In the genomic region with DNA sequence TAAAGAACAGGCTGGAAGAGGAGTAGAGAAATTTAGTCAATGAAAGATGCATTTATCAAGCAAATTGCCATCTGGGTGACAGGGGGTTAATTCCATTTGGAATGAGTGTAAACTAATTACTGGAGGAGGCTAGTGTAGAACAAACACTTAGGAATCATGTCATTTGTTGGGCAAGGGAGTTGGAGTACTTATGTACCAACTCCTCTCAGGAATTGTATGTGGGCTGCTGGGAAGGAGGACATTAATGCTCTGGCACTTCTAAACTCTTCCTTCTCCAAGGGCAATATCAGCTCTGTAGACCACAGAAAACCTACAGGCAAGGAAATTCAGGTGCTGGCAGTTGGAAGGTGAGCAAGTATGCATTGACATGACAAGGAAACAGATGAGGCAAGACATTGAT, we compare ENCODE assay signal across 21 cellular contexts.
"Had no signal": no experiment of that assay in that cellular context is flagged by ENCODE, and none has a peak within 500 bp of the region (broad histone marks: within the 10 kb centered on the region; RNA-seq: fewer than 3 reads in every experiment).

No MANE protein-coding gene starts in this region.

- H3K4me3 Mint-ChIP-seq: activated CD8-positive, alpha-beta T cell treated with anti-CD3 and anti-CD28 coated beads for 36 hours; activated naive CD4-positive, alpha-beta T cell treated with anti-CD3 and anti-CD28 coated beads, Interleukin-2, amount 10 ng/mL, durations not matched to agents 7 days and 5 days; activated naive CD8-positive, alpha-beta T cell treated with anti-CD3 and anti-CD28 coated beads for 36 hours; activated T-cell treated with anti-CD3 and anti-CD28 coated beads, Interleukin-2, amount 50 U/mL, for 72 hours; T-cell had no signal

- H3K36me3 Mint-ChIP-seq: activated naive CD4-positive, alpha-beta T cell treated with anti-CD3 and anti-CD28 coated beads, Interleukin-2, amount 10 ng/mL, durations not matched to agents 7 days and 5 days; activated naive CD8-positive, alpha-beta T cell treated with anti-CD3 and anti-CD28 coated beads for 36 hours; T-cell had no signal

- H3K27me3 Mint-ChIP-seq: activated naive CD4-positive, alpha-beta T cell treated with anti-CD3 and anti-CD28 coated beads, Interleukin-2, amount 10 ng/mL, durations not matched to agents 7 days and 5 days; activated naive CD8-positive, alpha-beta T cell treated with anti-CD3 and anti-CD28 coated beads for 36 hours; T-cell had no signal

- ATAC-seq: activated CD8-positive, alpha-beta T cell treated with anti-CD3 and anti-CD28 coated beads for 36 hours; activated T-cell treated with anti-CD3 and anti-CD28 coated beads, Interleukin-2, amount 50 U/mL, for 72 hours; T-cell had no signal

- DNase-seq: activated CD4-positive, alpha-beta T cell treated with anti-CD3 and anti-CD28 coated beads, Interleukin-2, amount 50 U/mL, for 1 hour; activated CD4-positive, CD25-positive, alpha-beta regulatory T cell; activated CD8-positive, alpha-beta memory T cell treated with anti-CD3 and anti-CD28 coated beads, Interleukin-2, amount 50 U/mL, for 4 hours; activated CD8-positive, alpha-beta T cell treated with anti-CD3 and anti-CD28 coated beads for 36 hours; activated gamma-delta T cell treated with Interleukin-2 at 50 U/mL for 16 hours; activated naive CD4-positive, alpha-beta T cell treated with anti-CD3 and anti-CD28 coated beads, Interleukin-2, amount 10 ng/mL, durations not matched to agents 7 days and 5 days; activated naive CD8-positive, alpha-beta T cell treated with anti-CD3 and anti-CD28 coated beads for 36 hours; activated T-cell treated with anti-CD3 and anti-CD28 coated beads, Interleukin-2, amount 50 U/mL, for 72 hours; brain microvascular endothelial cell; NCI-H1092; NCI-H1436; NCI-H1694 treated with DMSO at 0.1 percent for 48 hours; NCI-H2081 treated with DMSO at 0.1 percent for 48 hours; NCI-H2171 treated with DMSO at 0.1 percent for 48 hours; NCI-H345; NCI-H524; SIG-M5; T-cell; T-helper 2 cell; T1000 had no signal

- H3K9me3 Mint-ChIP-seq: activated CD8-positive, alpha-beta T cell treated with anti-CD3 and anti-CD28 coated beads for 36 hours; activated naive CD4-positive, alpha-beta T cell treated with anti-CD3 and anti-CD28 coated beads, Interleukin-2, amount 10 ng/mL, durations not matched to agents 7 days and 5 days; activated naive CD8-positive, alpha-beta T cell treated with anti-CD3 and anti-CD28 coated beads for 36 hours; activated T-helper 2 cell treated with anti-CD3 and anti-CD28 coated beads, Interferon-gamma antibody, Interleukin-2, Interleukin-4, amounts not matched to agents 10 μg/mL and 5 μg/mL and 100 μg/mL, durations not matched to agents 14 hours and 24 hours and 36 hours; T-cell had no signal

- H3K27ac Mint-ChIP-seq: activated CD8-positive, alpha-beta T cell treated with anti-CD3 and anti-CD28 coated beads for 36 hours; activated naive CD4-positive, alpha-beta T cell treated with anti-CD3 and anti-CD28 coated beads, Interleukin-2, amount 10 ng/mL, durations not matched to agents 7 days and 5 days; activated naive CD8-positive, alpha-beta T cell treated with anti-CD3 and anti-CD28 coated beads for 36 hours; activated T-cell treated with anti-CD3 and anti-CD28 coated beads, Interleukin-2, amount 50 U/mL, for 72 hours; activated T-helper 2 cell treated with anti-CD3 and anti-CD28 coated beads, Interferon-gamma antibody, Interleukin-2, Interleukin-4, amounts not matched to agents 10 μg/mL and 5 μg/mL and 100 μg/mL, durations not matched to agents 14 hours and 24 hours and 36 hours; T-cell had no signal

- H3K4me1 Mint-ChIP-seq: activated naive CD4-positive, alpha-beta T cell treated with anti-CD3 and anti-CD28 coated beads, Interleukin-2, amount 10 ng/mL, durations not matched to agents 7 days and 5 days; activated naive CD8-positive, alpha-beta T cell treated with anti-CD3 and anti-CD28 coated beads for 36 hours; T-cell had no signal
